In the genomic region with DNA sequence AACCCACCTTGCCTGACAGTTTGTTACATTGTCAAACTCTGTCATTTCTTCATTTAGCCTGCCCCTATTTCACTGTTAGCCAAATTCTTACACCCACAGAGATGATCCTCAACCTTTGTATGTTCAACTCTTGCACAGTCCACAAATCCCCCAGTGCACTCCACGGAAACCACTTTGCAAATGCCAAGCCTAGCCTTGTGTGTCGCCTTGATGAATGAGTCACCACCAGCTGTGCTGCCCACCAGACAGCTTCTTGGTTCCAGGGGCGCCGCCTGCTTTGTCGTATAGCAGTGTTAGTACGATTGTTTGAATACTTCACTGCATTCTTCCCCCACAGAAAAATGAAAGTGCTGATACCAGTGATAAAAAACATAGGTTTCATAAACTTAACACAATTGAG, we compare ENCODE assay signal across 1 cellular context.
TF ChIP-seq lines count a peak whose summit lies in the region.

No MANE protein-coding gene starts in this region.

TF ChIP-seq in GM23338, 12 proteins besides CTCF, POLR2A, EP300 and RAD21 (continued from another document):
- TF ChIP-seq, protein P1, sequence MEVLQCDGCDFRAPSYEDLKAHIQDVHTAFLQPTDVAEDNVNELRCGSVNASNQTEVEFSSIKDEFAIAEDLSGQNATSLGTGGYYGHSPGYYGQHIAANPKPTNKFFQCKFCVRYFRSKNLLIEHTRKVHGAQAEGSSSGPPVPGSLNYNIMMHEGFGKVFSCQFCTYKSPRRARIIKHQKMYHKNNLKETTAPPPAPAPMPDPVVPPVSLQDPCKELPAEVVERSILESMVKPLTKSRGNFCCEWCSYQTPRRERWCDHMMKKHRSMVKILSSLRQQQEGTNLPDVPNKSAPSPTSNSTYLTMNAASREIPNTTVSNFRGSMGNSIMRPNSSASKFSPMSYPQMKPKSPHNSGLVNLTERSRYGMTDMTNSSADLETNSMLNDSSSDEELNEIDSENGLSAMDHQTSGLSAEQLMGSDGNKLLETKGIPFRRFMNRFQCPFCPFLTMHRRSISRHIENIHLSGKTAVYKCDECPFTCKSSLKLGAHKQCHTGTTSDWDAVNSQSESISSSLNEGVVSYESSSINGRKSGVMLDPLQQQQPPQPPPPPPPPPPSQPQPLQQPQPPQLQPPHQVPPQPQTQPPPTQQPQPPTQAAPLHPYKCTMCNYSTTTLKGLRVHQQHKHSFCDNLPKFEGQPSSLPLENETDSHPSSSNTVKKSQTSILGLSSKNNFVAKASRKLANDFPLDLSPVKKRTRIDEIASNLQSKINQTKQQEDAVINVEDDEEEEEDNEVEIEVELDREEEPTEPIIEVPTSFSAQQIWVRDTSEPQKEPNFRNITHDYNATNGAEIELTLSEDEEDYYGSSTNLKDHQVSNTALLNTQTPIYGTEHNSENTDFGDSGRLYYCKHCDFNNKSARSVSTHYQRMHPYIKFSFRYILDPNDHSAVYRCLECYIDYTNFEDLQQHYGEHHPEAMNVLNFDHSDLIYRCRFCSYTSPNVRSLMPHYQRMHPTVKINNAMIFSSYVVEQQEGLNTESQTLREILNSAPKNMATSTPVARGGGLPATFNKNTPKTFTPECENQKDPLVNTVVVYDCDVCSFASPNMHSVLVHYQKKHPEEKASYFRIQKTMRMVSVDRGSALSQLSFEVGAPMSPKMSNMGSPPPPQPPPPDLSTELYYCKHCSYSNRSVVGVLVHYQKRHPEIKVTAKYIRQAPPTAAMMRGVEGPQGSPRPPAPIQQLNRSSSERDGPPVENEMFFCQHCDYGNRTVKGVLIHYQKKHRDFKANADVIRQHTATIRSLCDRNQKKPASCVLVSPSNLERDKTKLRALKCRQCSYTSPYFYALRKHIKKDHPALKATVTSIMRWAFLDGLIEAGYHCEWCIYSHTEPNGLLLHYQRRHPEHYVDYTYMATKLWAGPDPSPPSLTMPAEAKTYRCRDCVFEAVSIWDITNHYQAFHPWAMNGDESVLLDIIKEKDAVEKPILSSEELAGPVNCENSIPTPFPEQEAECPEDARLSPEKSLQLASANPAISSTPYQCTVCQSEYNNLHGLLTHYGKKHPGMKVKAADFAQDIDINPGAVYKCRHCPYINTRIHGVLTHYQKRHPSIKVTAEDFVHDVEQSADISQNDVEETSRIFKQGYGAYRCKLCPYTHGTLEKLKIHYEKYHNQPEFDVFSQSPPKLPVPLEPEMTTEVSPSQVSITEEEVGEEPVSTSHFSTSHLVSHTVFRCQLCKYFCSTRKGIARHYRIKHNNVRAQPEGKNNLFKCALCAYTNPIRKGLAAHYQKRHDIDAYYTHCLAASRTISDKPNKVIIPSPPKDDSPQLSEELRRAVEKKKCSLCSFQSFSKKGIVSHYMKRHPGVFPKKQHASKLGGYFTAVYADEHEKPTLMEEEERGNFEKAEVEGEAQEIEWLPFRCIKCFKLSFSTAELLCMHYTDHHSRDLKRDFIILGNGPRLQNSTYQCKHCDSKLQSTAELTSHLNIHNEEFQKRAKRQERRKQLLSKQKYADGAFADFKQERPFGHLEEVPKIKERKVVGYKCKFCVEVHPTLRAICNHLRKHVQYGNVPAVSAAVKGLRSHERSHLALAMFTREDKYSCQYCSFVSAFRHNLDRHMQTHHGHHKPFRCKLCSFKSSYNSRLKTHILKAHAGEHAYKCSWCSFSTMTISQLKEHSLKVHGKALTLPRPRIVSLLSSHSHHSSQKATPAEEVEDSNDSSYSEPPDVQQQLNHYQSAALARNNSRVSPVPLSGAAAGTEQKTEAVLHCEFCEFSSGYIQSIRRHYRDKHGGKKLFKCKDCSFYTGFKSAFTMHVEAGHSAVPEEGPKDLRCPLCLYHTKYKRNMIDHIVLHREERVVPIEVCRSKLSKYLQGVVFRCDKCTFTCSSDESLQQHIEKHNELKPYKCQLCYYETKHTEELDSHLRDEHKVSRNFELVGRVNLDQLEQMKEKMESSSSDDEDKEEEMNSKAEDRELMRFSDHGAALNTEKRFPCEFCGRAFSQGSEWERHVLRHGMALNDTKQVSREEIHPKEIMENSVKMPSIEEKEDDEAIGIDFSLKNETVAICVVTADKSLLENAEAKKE (CRISPR knock-in tag; IDR thresholded peaks at IDR 0.05) = no peak
- TF ChIP-seq, protein P2, sequence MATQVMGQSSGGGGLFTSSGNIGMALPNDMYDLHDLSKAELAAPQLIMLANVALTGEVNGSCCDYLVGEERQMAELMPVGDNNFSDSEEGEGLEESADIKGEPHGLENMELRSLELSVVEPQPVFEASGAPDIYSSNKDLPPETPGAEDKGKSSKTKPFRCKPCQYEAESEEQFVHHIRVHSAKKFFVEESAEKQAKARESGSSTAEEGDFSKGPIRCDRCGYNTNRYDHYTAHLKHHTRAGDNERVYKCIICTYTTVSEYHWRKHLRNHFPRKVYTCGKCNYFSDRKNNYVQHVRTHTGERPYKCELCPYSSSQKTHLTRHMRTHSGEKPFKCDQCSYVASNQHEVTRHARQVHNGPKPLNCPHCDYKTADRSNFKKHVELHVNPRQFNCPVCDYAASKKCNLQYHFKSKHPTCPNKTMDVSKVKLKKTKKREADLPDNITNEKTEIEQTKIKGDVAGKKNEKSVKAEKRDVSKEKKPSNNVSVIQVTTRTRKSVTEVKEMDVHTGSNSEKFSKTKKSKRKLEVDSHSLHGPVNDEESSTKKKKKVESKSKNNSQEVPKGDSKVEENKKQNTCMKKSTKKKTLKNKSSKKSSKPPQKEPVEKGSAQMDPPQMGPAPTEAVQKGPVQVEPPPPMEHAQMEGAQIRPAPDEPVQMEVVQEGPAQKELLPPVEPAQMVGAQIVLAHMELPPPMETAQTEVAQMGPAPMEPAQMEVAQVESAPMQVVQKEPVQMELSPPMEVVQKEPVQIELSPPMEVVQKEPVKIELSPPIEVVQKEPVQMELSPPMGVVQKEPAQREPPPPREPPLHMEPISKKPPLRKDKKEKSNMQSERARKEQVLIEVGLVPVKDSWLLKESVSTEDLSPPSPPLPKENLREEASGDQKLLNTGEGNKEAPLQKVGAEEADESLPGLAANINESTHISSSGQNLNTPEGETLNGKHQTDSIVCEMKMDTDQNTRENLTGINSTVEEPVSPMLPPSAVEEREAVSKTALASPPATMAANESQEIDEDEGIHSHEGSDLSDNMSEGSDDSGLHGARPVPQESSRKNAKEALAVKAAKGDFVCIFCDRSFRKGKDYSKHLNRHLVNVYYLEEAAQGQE (IDR thresholded peaks at IDR 0.05; ENCODE audit: unreplicated experiment) = no peak
- TF ChIP-seq ZNF331 (CRISPR knock-in tag; IDR thresholded peaks at IDR 0.05; ENCODE audit: low read depth) = no peak
- TF ChIP-seq EZH2phosphoT487 (IDR thresholded peaks at IDR 0.05; ENCODE audit: unreplicated experiment) = no peak
- no peak for TF ChIP-seq JUNB (IDR thresholded peaks at IDR 0.05; ENCODE audit: unreplicated experiment)
- TF ChIP-seq, protein P3, sequence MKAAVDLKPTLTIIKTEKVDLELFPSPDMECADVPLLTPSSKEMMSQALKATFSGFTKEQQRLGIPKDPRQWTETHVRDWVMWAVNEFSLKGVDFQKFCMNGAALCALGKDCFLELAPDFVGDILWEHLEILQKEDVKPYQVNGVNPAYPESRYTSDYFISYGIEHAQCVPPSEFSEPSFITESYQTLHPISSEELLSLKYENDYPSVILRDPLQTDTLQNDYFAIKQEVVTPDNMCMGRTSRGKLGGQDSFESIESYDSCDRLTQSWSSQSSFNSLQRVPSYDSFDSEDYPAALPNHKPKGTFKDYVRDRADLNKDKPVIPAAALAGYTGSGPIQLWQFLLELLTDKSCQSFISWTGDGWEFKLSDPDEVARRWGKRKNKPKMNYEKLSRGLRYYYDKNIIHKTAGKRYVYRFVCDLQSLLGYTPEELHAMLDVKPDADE (IDR thresholded peaks at IDR 0.05) = no peak
